8 cellular contexts compared by ENCODE assay signal in genomic region chr1:116847688-116848531, GRCh38.
DNase-seq lines count a peak whose midpoint lies in the region; ATAC-seq and TF ChIP-seq lines count a peak whose summit lies in the region.

No MANE protein-coding gene starts in this region.

- H3K27me3 Mint-ChIP-seq in CD4-positive, alpha-beta T cell, result no peaks in the 10 kb centered on the region
- H3K27me3 Mint-ChIP-seq in HFFc6 (ENCODE audit: insufficient read depth) (0 out of 2 replicates have a peak, but pooled peaks cover 3% of the 10 kb centered on the region), mesothelial cell of epicardium (ENCODE audit: low read depth) (no peaks in the 10 kb centered on the region)

- H3K4me3 Mint-ChIP-seq in CD4-positive, alpha-beta T cell, result no peak overlapping the region
- H3K4me3 Mint-ChIP-seq in HFFc6, result peak overlapping the region; percentile 70
- no peak overlapping the region for H3K4me3 Mint-ChIP-seq in mesothelial cell of epicardium

- no peak for DNase-seq in CD4-positive, alpha-beta T cell
- DNase-seq in HFFc6 (peak; percentile 56), amniotic epithelial cell (ENCODE audit: low read depth) (peak; percentile 51), mucosa of descending colon (no peak), retina (no peak), SHP77 (lab: John Stamatoyannopoulos, UW) (no peak), mesothelial cell of epicardium (ENCODE audit: low spot score in 2 of 2, unreplicated experiment in 2 of 2) (no peak)

- no peaks in the 10 kb centered on the region for H3K27me3 ChIP-seq in CD4-positive, alpha-beta T cell (ENCODE audit: control insufficient read depth, insufficient read depth, low read length)

- CTCF ChIA-PET in CD4-positive, alpha-beta T cell (lab: Charles Lee), result interaction anchor here (1.0 kb wide), 1 partner anchor 110 kb away, joined by 4 read pairs; no protein-coding TSS in a partner anchor

- H3K4me1 ChIP-seq in mucosa of descending colon (ENCODE audit: low read depth), result peaks cover 1% of the 10 kb centered on the region

- no peak overlapping the region for H3K27ac ChIP-seq in CD4-positive, alpha-beta T cell (ENCODE audit: low read depth, low read length)

- no peaks in the 10 kb centered on the region for H3K9me3 Mint-ChIP-seq in CD4-positive, alpha-beta T cell
- H3K9me3 Mint-ChIP-seq in HFFc6 (peaks cover 8% of the 10 kb centered on the region; the same call in 1 of the 2 replicates), mesothelial cell of epicardium (peaks cover 17% of the 10 kb centered on the region)

- TF ChIP-seq CTCF in CD4-positive, alpha-beta T cell (IDR thresholded peaks at IDR 0.05), result no peak
- TF ChIP-seq CTCF in HFFc6 (IDR thresholded peaks at IDR 0.05) (no peak), mucosa of descending colon (IDR thresholded peaks at IDR 0.05) (no peak), mesothelial cell of epicardium (IDR thresholded peaks at IDR 0.05; ENCODE audit: unreplicated experiment) (no peak)

- no peaks in the 10 kb centered on the region for H3K9me3 ChIP-seq in CD4-positive, alpha-beta T cell (ENCODE audit: control insufficient read depth, low read length)
- H3K9me3 ChIP-seq in mucosa of descending colon, result peaks cover 3% of the 10 kb centered on the region

- intact Hi-C loops in CD4-positive, alpha-beta T cell (cut with DNase I, micrococcal nuclease), result no loop called here
- intact Hi-C loops in mucosa of descending colon (cut with DNase I, micrococcal nuclease), result no loop called here

- no peaks in the 10 kb centered on the region for H3K36me3 Mint-ChIP-seq in CD4-positive, alpha-beta T cell (ENCODE audit: low read depth)
- H3K36me3 Mint-ChIP-seq in HFFc6 (ENCODE audit: low read depth) (0 out of 2 replicates have a peak, but pooled peaks cover 4% of the 10 kb centered on the region), mesothelial cell of epicardium (peaks cover 3% of the 10 kb centered on the region)

- ATAC-seq in CD4-positive, alpha-beta T cell (ENCODE audit: poor library complexity), result peak; percentile 74
- ATAC-seq in mucosa of descending colon (peak; percentile 48), HG03095 (IDR thresholded peaks at IDR 0.05; ENCODE audit: unreplicated experiment) (no peak)

- H3K4me3 ChIP-seq in mucosa of descending colon, result no peak overlapping the region

- no peak overlapping the region for H3K27ac Mint-ChIP-seq in CD4-positive, alpha-beta T cell
- H3K27ac Mint-ChIP-seq in HFFc6 (peak overlapping the region; percentile 56), mesothelial cell of epicardium (no peak overlapping the region)

- H3K36me3 ChIP-seq in mucosa of descending colon (ENCODE audit: low read depth), result no peaks in the 10 kb centered on the region

- POLR2A ChIA-PET in CD4-positive, alpha-beta T cell (lab: Charles Lee), result no interaction called here

- peaks cover 4% of the 10 kb centered on the region for H3K4me1 Mint-ChIP-seq in CD4-positive, alpha-beta T cell (ENCODE audit: low read depth)
- peaks cover 48% of the 10 kb centered on the region for H3K4me1 Mint-ChIP-seq in HFFc6 (ENCODE audit: low read depth)
- H3K4me1 Mint-ChIP-seq in mesothelial cell of epicardium, result peaks cover 20% of the 10 kb centered on the region

Comparison
In these comparisons a context has a peak if more than half of its experiments do, and no peak if none do; other contexts are left out.
1. DNase-seq: peak in HFFc6 (single experiment) and amniotic epithelial cell (single experiment); none in CD4-positive, alpha-beta T cell (0 of 10), mucosa of descending colon (0 of 3), retina (single experiment), SHP77 (0 of 2) and mesothelial cell of epicardium (0 of 2).